In the genomic region with DNA sequence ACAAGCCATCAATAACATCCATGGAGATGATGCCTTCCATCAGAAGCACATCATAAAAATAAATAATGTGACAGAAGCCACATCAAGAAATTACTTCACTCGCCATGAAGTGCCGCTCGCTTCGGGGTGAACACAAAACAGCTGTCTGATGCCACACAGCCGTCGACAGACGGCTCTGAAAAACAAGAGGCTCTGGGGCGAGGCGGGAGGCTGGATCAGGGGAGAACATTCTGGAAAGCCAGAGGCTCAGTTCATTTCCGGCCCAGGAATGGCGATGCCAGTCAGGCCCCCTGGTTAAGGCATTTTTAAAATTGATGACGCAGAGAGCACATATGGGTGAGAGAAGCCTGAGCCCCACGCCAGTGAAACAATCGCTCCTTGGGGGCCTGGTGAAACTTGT, we compare ENCODE assay signal across 25 cellular contexts.
DNase-seq lines count a peak whose midpoint lies in the region; ATAC-seq, FAIRE-seq and TF ChIP-seq lines count a peak whose summit lies in the region.
"Had no signal": no experiment of that assay in that cellular context is flagged by ENCODE, and none has a peak within 500 bp of the region (broad histone marks: within the 10 kb centered on the region; RNA-seq: fewer than 3 reads in every experiment).

No MANE protein-coding gene starts in this region.

- H3K36me3 Mint-ChIP-seq in osteocyte (ENCODE audit: unreplicated experiment): no peaks in the 10 kb centered on the region
- no peaks in the 10 kb centered on the region for H3K36me3 Mint-ChIP-seq in type B pancreatic cell
- H3K36me3 Mint-ChIP-seq: CD14-positive monocyte; CD4-positive, alpha-beta memory T cell; CD4-positive, CD25-positive, alpha-beta regulatory T cell had no signal

- H3K27me3 Mint-ChIP-seq in osteocyte (ENCODE audit: unreplicated experiment) (no peaks in the 10 kb centered on the region), type B pancreatic cell (no peaks in the 10 kb centered on the region)
- H3K27me3 Mint-ChIP-seq: CD4-positive, alpha-beta memory T cell; CD4-positive, CD25-positive, alpha-beta regulatory T cell had no signal

- no peak for TF ChIP-seq POLR2A in H54 (IDR thresholded peaks at IDR 0.05; ENCODE audit: low read depth, low read length)

- no peak for ATAC-seq in GM18502 (IDR thresholded peaks at IDR 0.05; ENCODE audit: poor library complexity, unreplicated experiment)
- ATAC-seq: GM12878 had no signal

- H3K27ac Mint-ChIP-seq in osteocyte (ENCODE audit: unreplicated experiment): no peak overlapping the region
- H3K27ac Mint-ChIP-seq in type B pancreatic cell: no peak overlapping the region
- H3K27ac Mint-ChIP-seq: CD4-positive, alpha-beta memory T cell; CD4-positive, CD25-positive, alpha-beta regulatory T cell had no signal

- no peak for TF ChIP-seq CTCF in osteocyte (IDR thresholded peaks at IDR 0.05)
- TF ChIP-seq CTCF in type B pancreatic cell (conservative IDR thresholded peaks at IDR 0.05): no peak

- H3K4me3 Mint-ChIP-seq in osteocyte (ENCODE audit: unreplicated experiment) (no peak overlapping the region), type B pancreatic cell (no peak overlapping the region)
- H3K4me3 Mint-ChIP-seq: CD4-positive, alpha-beta memory T cell; CD4-positive, CD25-positive, alpha-beta regulatory T cell; CD8-positive, alpha-beta memory T cell had no signal

- peak; percentile 10 for DNase-seq in D341Med (ENCODE audit: low spot score)
- peak; percentile 22 for DNase-seq in islet precursor cell
- peak; percentile 49 for DNase-seq in osteocyte (ENCODE audit: extremely low spot score, unreplicated experiment)
- DNase-seq in type B pancreatic cell (ENCODE audit: extremely low spot score, unreplicated experiment): peak; percentile 34
- DNase-seq in DMS53 (lab: John Stamatoyannopoulos, UW): no peak
- DNase-seq in H54 (ENCODE audit: insufficient read length, low spot score): no peak
- DNase-seq in GM19238 (ENCODE audit: insufficient read length, low spot score): no peak
- DNase-seq: 8988T; ACHN; BE2C; C1 segment of cervical spinal cord; CD4-positive, alpha-beta memory T cell; CD4-positive, CD25-positive, alpha-beta regulatory T cell; CD8-positive, alpha-beta memory T cell; COR-L47; DMS79; DND-41; EL; GDM1 had no signal

- H3K4me1 Mint-ChIP-seq in osteocyte (ENCODE audit: unreplicated experiment) (no peaks in the 10 kb centered on the region), type B pancreatic cell (ENCODE audit: unreplicated experiment) (no peaks in the 10 kb centered on the region)
- H3K4me1 Mint-ChIP-seq: CD14-positive monocyte; CD8-positive, alpha-beta memory T cell had no signal

- no peak for FAIRE-seq in H54 (lab: Jason Lieb, UNC)
- FAIRE-seq: A204.1, D721Med, GM12878, GM12892 had no signal

- H3K9me3 Mint-ChIP-seq in osteocyte (ENCODE audit: unreplicated experiment): peaks cover 47% of the 10 kb centered on the region
- peaks cover 12% of the 10 kb centered on the region for H3K9me3 Mint-ChIP-seq in type B pancreatic cell
- H3K9me3 Mint-ChIP-seq: CD8-positive, alpha-beta memory T cell had no signal

Comparison
In these comparisons a context has a peak if more than half of its experiments do, and no peak if none do; other contexts are left out.
1. DNase-seq: peak in D341Med (single experiment), islet precursor cell (single experiment), osteocyte (single experiment) and type B pancreatic cell (single experiment); none in DMS53 (single experiment), H54 (single experiment) and GM19238 (single experiment).